Comparison of ENCODE assay signal across 26 cellular contexts in genomic region chr7:123096434-123096833, GRCh38.
DNase-seq lines count a peak whose midpoint lies in the region; ATAC-seq and TF ChIP-seq lines count a peak whose summit lies in the region.
"Had no signal": no experiment of that assay in that cellular context is flagged by ENCODE, and none has a peak within 500 bp of the region (broad histone marks: within the 10 kb centered on the region; RNA-seq: fewer than 3 reads in every experiment).

No MANE protein-coding gene starts in this region.

- TF ChIP-seq CTCF in foreskin keratinocyte (conservative IDR thresholded peaks at IDR 0.05): no peak

- no peak overlapping the region for H3K27ac ChIP-seq in foreskin keratinocyte
- H3K27ac ChIP-seq: A549, right atrium auricular region, SJCRH30, suprapubic skin, upper lobe of left lung had no signal

- no peaks in the 10 kb centered on the region for H3K4me1 ChIP-seq in foreskin keratinocyte
- H3K4me1 ChIP-seq: A549, right atrium auricular region, SJCRH30, suprapubic skin, upper lobe of left lung had no signal

- ATAC-seq in HG03432 (IDR thresholded peaks at IDR 0.05; ENCODE audit: unreplicated experiment) (peak; percentile 77), foreskin keratinocyte (peak; percentile 93), left ventricle myocardium superior (no peak), HG03520 (IDR thresholded peaks at IDR 0.05; ENCODE audit: unreplicated experiment) (no peak)
- ATAC-seq: A549; activated CD8-positive, alpha-beta T cell treated with anti-CD3 and anti-CD28 coated beads for 36 hours; left cardiac atrium had no signal

- no peaks in the 10 kb centered on the region for H3K27me3 ChIP-seq in foreskin keratinocyte
- H3K27me3 ChIP-seq: right atrium auricular region, suprapubic skin, upper lobe of left lung had no signal

- intact Hi-C loops in left ventricle myocardium superior (cut with micrococcal nuclease): no loop called here

- DNase-seq in Ammon's horn (ENCODE audit: low spot score) (peak; percentile 2), NCI-H524 treated with DMSO at 0.1 percent for 48 hours (lab: John Stamatoyannopoulos, UW) (peak; percentile 7), foreskin keratinocyte (peak; percentile 30 to 48), left ventricle myocardium superior (no peak), DMS 273 treated with DMSO at 0.1 percent for 48 hours (lab: John Stamatoyannopoulos, UW) (no peak), NCI-H526 treated with DMSO at 0.1 percent for 48 hours (lab: John Stamatoyannopoulos, UW) (no peak)
- DNase-seq: activated CD8-positive, alpha-beta T cell treated with anti-CD3 and anti-CD28 coated beads for 36 hours; activated naive CD4-positive, alpha-beta T cell treated with anti-CD3 and anti-CD28 coated beads for 36 hours; Calu3; CD4-positive, CD25-positive, alpha-beta regulatory T cell; DMS79 treated with DMSO at 0.1 percent for 48 hours; H9; hypothalamus; left cardiac atrium; NCI-H1105; RPMI8226; SJCRH30; stimulated activated CD4-positive, alpha-beta T cell treated with anti-CD3 and anti-CD28 coated beads, Interleukin-1b, Interleukin-23, amount 100 ng/mL, for 48 hours; stimulated activated naive CD4-positive, alpha-beta T cell treated with Interleukin-2 at 50 U/mL for 16 hours; T-helper 9 cell; upper lobe of left lung had no signal

Comparison
In these comparisons a context has a peak if more than half of its experiments do, and no peak if none do; other contexts are left out.
1. DNase-seq: peak in Ammon's horn (single experiment), NCI-H524 treated with DMSO at 0.1 percent for 48 hours (single experiment) and foreskin keratinocyte (2 of 2); none in left ventricle myocardium superior (single experiment), DMS 273 treated with DMSO at 0.1 percent for 48 hours (single experiment) and NCI-H526 treated with DMSO at 0.1 percent for 48 hours (single experiment).
2. ATAC-seq: peak in HG03432 (single experiment) and foreskin keratinocyte (single experiment); none in left ventricle myocardium superior (single experiment) and HG03520 (single experiment).